In the genomic region with DNA sequence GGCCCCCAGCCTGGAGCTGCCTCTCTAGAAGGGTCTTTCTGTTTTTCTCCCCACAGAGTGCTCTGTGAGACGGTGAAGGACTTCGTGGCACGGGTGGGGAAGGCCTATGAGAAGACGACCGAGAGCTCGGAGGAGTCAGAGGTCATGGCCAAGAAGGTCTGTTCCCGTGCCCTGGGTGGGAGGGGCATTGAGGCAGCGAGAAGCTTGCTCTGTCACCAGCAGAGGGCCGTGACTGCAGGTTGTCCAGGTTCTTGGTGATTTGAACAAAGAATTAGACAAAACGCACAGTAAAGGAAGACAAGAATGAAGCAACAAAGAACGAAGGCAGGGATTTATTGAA, we compare ENCODE assay signal across 1 cellular context.
TF ChIP-seq lines count a peak whose summit lies in the region.

No MANE protein-coding gene starts in this region.

TF ChIP-seq in K562, 482 proteins besides CTCF, POLR2A, EP300 and RAD21 (continued from another document):
- TF ChIP-seq, protein P1, sequence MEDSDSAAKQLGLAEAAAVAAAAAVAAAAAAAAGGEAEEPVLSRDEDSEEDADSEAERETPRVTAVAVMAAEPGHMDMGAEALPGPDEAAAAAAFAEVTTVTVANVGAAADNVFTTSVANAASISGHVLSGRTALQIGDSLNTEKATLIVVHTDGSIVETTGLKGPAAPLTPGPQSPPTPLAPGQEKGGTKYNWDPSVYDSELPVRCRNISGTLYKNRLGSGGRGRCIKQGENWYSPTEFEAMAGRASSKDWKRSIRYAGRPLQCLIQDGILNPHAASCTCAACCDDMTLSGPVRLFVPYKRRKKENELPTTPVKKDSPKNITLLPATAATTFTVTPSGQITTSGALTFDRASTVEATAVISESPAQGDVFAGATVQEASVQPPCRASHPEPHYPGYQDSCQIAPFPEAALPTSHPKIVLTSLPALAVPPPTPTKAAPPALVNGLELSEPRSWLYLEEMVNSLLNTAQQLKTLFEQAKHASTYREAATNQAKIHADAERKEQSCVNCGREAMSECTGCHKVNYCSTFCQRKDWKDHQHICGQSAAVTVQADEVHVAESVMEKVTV (CRISPR knock-in tag; IDR thresholded peaks at IDR 0.05) = no peak
- no peak for TF ChIP-seq NFRKB (IDR thresholded peaks at IDR 0.05; ENCODE audit: low read depth)
- TF ChIP-seq, protein P2, sequence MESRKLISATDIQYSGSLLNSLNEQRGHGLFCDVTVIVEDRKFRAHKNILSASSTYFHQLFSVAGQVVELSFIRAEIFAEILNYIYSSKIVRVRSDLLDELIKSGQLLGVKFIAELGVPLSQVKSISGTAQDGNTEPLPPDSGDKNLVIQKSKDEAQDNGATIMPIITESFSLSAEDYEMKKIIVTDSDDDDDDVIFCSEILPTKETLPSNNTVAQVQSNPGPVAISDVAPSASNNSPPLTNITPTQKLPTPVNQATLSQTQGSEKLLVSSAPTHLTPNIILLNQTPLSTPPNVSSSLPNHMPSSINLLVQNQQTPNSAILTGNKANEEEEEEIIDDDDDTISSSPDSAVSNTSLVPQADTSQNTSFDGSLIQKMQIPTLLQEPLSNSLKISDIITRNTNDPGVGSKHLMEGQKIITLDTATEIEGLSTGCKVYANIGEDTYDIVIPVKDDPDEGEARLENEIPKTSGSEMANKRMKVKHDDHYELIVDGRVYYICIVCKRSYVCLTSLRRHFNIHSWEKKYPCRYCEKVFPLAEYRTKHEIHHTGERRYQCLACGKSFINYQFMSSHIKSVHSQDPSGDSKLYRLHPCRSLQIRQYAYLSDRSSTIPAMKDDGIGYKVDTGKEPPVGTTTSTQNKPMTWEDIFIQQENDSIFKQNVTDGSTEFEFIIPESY (CRISPR knock-in tag; IDR thresholded peaks at IDR 0.05) = no peak
- TF ChIP-seq, protein P3, sequence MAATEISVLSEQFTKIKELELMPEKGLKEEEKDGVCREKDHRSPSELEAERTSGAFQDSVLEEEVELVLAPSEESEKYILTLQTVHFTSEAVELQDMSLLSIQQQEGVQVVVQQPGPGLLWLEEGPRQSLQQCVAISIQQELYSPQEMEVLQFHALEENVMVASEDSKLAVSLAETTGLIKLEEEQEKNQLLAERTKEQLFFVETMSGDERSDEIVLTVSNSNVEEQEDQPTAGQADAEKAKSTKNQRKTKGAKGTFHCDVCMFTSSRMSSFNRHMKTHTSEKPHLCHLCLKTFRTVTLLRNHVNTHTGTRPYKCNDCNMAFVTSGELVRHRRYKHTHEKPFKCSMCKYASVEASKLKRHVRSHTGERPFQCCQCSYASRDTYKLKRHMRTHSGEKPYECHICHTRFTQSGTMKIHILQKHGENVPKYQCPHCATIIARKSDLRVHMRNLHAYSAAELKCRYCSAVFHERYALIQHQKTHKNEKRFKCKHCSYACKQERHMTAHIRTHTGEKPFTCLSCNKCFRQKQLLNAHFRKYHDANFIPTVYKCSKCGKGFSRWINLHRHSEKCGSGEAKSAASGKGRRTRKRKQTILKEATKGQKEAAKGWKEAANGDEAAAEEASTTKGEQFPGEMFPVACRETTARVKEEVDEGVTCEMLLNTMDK (IDR thresholded peaks at IDR 0.05; ENCODE audit: borderline replicate concordance, insufficient read depth, low read depth, low read length, poor library complexity, severe bottlenecking) = no peak
- TF ChIP-seq TSC22D4 (tag; IDR thresholded peaks at IDR 0.05) = no peak
- no peak for TF ChIP-seq ZFP30 (CRISPR knock-in tag; IDR thresholded peaks at IDR 0.05; ENCODE audit: borderline replicate concordance)
- no peak for TF ChIP-seq NCOA1 (IDR thresholded peaks at IDR 0.05; ENCODE audit: low read depth)
- no peak for TF ChIP-seq ZFP36 (IDR thresholded peaks at IDR 0.05; ENCODE audit: low read depth, low read length, partially characterized antibody)
- no peak for TF ChIP-seq SREBF1 (IDR thresholded peaks at IDR 0.05; ENCODE audit: borderline replicate concordance, low read depth, low read length)
- TF ChIP-seq ZNF780A (CRISPR knock-in tag; IDR thresholded peaks at IDR 0.05) = no peak
- no peak for TF ChIP-seq KDM1A (IDR thresholded peaks at IDR 0.05)
- TF ChIP-seq, protein P4, sequence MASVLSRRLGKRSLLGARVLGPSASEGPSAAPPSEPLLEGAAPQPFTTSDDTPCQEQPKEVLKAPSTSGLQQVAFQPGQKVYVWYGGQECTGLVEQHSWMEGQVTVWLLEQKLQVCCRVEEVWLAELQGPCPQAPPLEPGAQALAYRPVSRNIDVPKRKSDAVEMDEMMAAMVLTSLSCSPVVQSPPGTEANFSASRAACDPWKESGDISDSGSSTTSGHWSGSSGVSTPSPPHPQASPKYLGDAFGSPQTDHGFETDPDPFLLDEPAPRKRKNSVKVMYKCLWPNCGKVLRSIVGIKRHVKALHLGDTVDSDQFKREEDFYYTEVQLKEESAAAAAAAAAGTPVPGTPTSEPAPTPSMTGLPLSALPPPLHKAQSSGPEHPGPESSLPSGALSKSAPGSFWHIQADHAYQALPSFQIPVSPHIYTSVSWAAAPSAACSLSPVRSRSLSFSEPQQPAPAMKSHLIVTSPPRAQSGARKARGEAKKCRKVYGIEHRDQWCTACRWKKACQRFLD (CRISPR knock-in tag; IDR thresholded peaks at IDR 0.05) = no peak
